Comparison of ENCODE assay signal across 1 cellular context in genomic region chr1:53992085-53992874, GRCh38.
TF ChIP-seq lines count a peak whose summit lies in the region.

No MANE protein-coding gene starts in this region.

TF ChIP-seq in A549, 52 proteins besides CTCF, POLR2A, EP300 and RAD21 (continued from another document):
- TF ChIP-seq, protein P1, sequence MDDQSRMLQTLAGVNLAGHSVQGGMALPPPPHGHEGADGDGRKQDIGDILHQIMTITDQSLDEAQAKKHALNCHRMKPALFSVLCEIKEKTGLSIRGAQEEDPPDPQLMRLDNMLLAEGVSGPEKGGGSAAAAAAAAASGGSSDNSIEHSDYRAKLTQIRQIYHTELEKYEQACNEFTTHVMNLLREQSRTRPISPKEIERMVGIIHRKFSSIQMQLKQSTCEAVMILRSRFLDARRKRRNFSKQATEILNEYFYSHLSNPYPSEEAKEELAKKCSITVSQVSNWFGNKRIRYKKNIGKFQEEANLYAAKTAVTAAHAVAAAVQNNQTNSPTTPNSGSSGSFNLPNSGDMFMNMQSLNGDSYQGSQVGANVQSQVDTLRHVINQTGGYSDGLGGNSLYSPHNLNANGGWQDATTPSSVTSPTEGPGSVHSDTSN (IDR thresholded peaks at IDR 0.05), result no peak
- no peak for TF ChIP-seq KDM1A (IDR thresholded peaks at IDR 0.05; ENCODE audit: low read depth)
- TF ChIP-seq PHF8 (IDR thresholded peaks at IDR 0.05; ENCODE audit: borderline replicate concordance, low read depth), result no peak
- no peak for TF ChIP-seq NFE2L2 (conservative IDR thresholded peaks at IDR 0.05; ENCODE audit: low read length)
- TF ChIP-seq HDAC2 (IDR thresholded peaks at IDR 0.05), result no peak
- no peak for TF ChIP-seq RCOR1 (IDR thresholded peaks at IDR 0.05; ENCODE audit: low read depth, low read length)
- no peak for TF ChIP-seq JUNB (IDR thresholded peaks at IDR 0.05)
- TF ChIP-seq, protein P2, sequence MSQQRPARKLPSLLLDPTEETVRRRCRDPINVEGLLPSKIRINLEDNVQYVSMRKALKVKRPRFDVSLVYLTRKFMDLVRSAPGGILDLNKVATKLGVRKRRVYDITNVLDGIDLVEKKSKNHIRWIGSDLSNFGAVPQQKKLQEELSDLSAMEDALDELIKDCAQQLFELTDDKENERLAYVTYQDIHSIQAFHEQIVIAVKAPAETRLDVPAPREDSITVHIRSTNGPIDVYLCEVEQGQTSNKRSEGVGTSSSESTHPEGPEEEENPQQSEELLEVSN (IDR thresholded peaks at IDR 0.05; ENCODE audit: borderline replicate concordance, low read depth), result no peak
- TF ChIP-seq RNF2 (IDR thresholded peaks at IDR 0.05; ENCODE audit: borderline replicate concordance, low read depth), result no peak
- TF ChIP-seq ATOH8 (CRISPR knock-in tag; IDR thresholded peaks at IDR 0.05; ENCODE audit: low read depth), result no peak
